ENCODE assay signal across 1 cellular context in the genomic region with DNA sequence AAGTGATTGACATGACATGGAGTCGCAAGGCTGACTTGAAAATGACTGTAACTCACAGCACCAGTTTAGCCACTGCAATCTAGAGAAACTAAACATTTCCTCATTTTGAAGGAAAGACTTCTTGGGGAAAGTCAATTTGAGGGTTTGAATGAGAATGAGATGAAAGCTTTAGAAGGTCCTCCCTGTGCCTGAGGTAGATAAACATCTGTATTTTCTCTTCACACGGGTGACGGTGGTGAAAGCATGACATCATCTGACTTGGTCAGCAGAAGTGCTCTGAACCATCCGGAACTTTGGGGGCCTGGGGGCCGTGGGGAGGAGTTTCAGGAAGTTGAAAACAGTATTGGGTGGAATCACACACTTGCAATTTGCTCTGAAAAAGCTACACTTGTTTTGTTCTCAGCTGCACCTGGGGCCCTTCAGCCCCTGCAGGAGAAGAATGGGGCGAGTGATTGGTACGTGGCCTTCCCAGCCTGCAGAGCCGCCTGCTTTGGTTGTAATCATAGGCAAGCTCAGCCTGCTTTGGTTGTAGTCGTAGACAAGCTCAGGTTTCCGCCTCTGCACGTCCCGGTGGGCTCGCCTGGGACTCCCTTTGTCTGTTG.
A peak's percentile ranks its signal among the peaks of the same experiment; 100 is the strongest.
TF ChIP-seq lines count a peak whose summit lies in the region.

No MANE protein-coding gene starts in this region.

TF ChIP-seq in endothelial cell of umbilical vein, 7 proteins besides CTCF, POLR2A, EP300 and RAD21:
- TF ChIP-seq GATA2 (IDR thresholded peaks at IDR 0.05; ENCODE audit: insufficient read depth, insufficient read length, low read depth, low read length) (peak; percentile 65), FOS (IDR thresholded peaks at IDR 0.05; ENCODE audit: borderline replicate concordance, insufficient read depth, low read length) (no peak), JUN (IDR thresholded peaks at IDR 0.05; ENCODE audit: borderline replicate concordance, insufficient read depth, insufficient read length, low read depth) (peak; percentile 64)
